In genomic region chr15:29044506-29044905, GRCh38 we compare ENCODE assay signal across 19 cellular contexts.
DNase-seq lines count a peak whose midpoint lies in the region; ATAC-seq and TF ChIP-seq lines count a peak whose summit lies in the region.
"Had no signal": no experiment of that assay in that cellular context is flagged by ENCODE, and none has a peak within 500 bp of the region (broad histone marks: within the 10 kb centered on the region; RNA-seq: fewer than 3 reads in every experiment).

No MANE protein-coding gene starts in this region.

- H3K4me3 ChIP-seq in IMR-90 (ENCODE audit: insufficient read depth, low read depth, low read length) (no peak overlapping the region), fibroblast of lung (replicated peaks in 1 of 4; ENCODE audit: control extremely low read depth in 1 of 4, insufficient read depth in 1 of 4, low read depth in 3 of 4, low read length in 4 of 4) (no peak overlapping the region), neuronal stem cell (ENCODE audit: low read length in 2 of 2) (no peak overlapping the region)
- H3K4me3 ChIP-seq: cardiac muscle cell, neural progenitor cell, uterus had no signal

- intact Hi-C loops in IMR-90 (cut with micrococcal nuclease) (no loop called here), sciatic nerve (cut with DNase I) (no loop called here)

- H3K4ac ChIP-seq in IMR-90 (ENCODE audit: low read depth, low read length) (0 out of 2 replicates have a peak overlapping the region, but pooled peaks have one; percentile 7), neuronal stem cell (ENCODE audit: low read length) (no peak overlapping the region)

- no peak overlapping the region for H2BK120ac ChIP-seq in IMR-90 (ENCODE audit: low read depth, low read length)
- H2BK120ac ChIP-seq in neuronal stem cell (ENCODE audit: low read depth, low read length): no peak overlapping the region

- no peak overlapping the region for H2AK9ac ChIP-seq in IMR-90 (replicated peaks; ENCODE audit: low read depth, low read length, poor library complexity)

- H2BK5ac ChIP-seq in IMR-90 (ENCODE audit: low read depth, low read length, poor library complexity, severe bottlenecking): peak overlapping the region; percentile 2
- H2BK5ac ChIP-seq in neuronal stem cell (ENCODE audit: low read length): no peak overlapping the region

- TF ChIP-seq CTCF in IMR-90 (conservative IDR thresholded peaks at IDR 0.05; ENCODE audit: low read depth, low read length): no peak
- TF ChIP-seq CTCF in fibroblast of lung (conservative IDR thresholded peaks at IDR 0.05 in 1 of 2, IDR thresholded peaks at IDR 0.05 in 1 of 2; ENCODE audit: low read depth in 1 of 2, low read length in 2 of 2): no peak

- no peak for TF ChIP-seq RAD21 in IMR-90 (IDR thresholded peaks at IDR 0.05; ENCODE audit: low read length)

- no peak overlapping the region for H2AK5ac ChIP-seq in IMR-90 (ENCODE audit: low read depth, low read length)
- no peak overlapping the region for H2AK5ac ChIP-seq in neuronal stem cell (ENCODE audit: low read depth, low read length)

- no peak for TF ChIP-seq POLR2A in IMR-90 (IDR thresholded peaks at IDR 0.05; ENCODE audit: low read depth, low read length)

- H3K27me3 ChIP-seq in IMR-90 (ENCODE audit: control insufficient read depth, insufficient read depth, low read length) (no peaks in the 10 kb centered on the region), fibroblast of lung (ENCODE audit: control insufficient read depth, insufficient read depth, low read length) (no peaks in the 10 kb centered on the region), neuronal stem cell (ENCODE audit: control insufficient read depth in 3 of 3, insufficient read depth in 3 of 3, low read depth in 1 of 3, low read length in 3 of 3) (no peaks in the 10 kb centered on the region)
- H3K27me3 ChIP-seq: cardiac muscle cell, neural progenitor cell, uterus had no signal

- H2AFZ ChIP-seq in IMR-90 (replicated peaks; ENCODE audit: low read length, poor library complexity) (no peak overlapping the region), fibroblast of lung (ENCODE audit: low read length) (no peak overlapping the region), neuronal stem cell (ENCODE audit: low read length) (no peak overlapping the region)
- H2AFZ ChIP-seq: neural progenitor cell had no signal

- H3K27ac ChIP-seq in IMR-90 (ENCODE audit: insufficient read depth, low read length): no peak overlapping the region
- H3K27ac ChIP-seq in fibroblast of lung (ENCODE audit: insufficient read depth, low read length): no peak overlapping the region
- no peak overlapping the region for H3K27ac ChIP-seq in neuronal stem cell (replicated peaks; ENCODE audit: low read length)
- H3K27ac ChIP-seq: cardiac muscle cell, neural progenitor cell, uterus had no signal

- in situ Hi-C loops in IMR-90 (cut with MboI; ENCODE audit: low sequenced_read_pairs): no loop called here

- H3K4me2 ChIP-seq in IMR-90 (ENCODE audit: low read depth, low read length) (peak overlapping the region; percentile 30; the same call in 1 of the 2 replicates), fibroblast of lung (ENCODE audit: extremely low read depth, insufficient read depth, low read length) (no peak overlapping the region), neuronal stem cell (ENCODE audit: insufficient read depth, low read length, poor library complexity, severe bottlenecking) (no peak overlapping the region)
- H3K4me2 ChIP-seq: neural progenitor cell had no signal

- H3K14ac ChIP-seq in IMR-90 (replicated peaks; ENCODE audit: low read depth, low read length): no peak overlapping the region
- H3K14ac ChIP-seq in neuronal stem cell (ENCODE audit: low read length): no peak overlapping the region

- H3K9me3 ChIP-seq in IMR-90 (ENCODE audit: control insufficient read depth, insufficient read depth, low read length): no peaks in the 10 kb centered on the region
- no peaks in the 10 kb centered on the region for H3K9me3 ChIP-seq in fibroblast of lung (ENCODE audit: control insufficient read depth, insufficient read depth, low read depth, low read length)
- no peaks in the 10 kb centered on the region for H3K9me3 ChIP-seq in neuronal stem cell (replicated peaks in 1 of 2; ENCODE audit: control insufficient read depth in 2 of 2, insufficient read depth in 1 of 2, low read depth in 1 of 2, low read length in 2 of 2)
- H3K9me3 ChIP-seq: uterus had no signal

- H2BK12ac ChIP-seq in neuronal stem cell (ENCODE audit: low read length): no peak overlapping the region

- H3K79me1 ChIP-seq in IMR-90 (ENCODE audit: low read depth in 1 of 2, low read length in 2 of 2): peaks cover 10 to 29% of the 10 kb centered on the region in 2 experiments
- no peaks in the 10 kb centered on the region for H3K79me1 ChIP-seq in neuronal stem cell (ENCODE audit: low read depth, low read length)

- H2BK20ac ChIP-seq in IMR-90 (ENCODE audit: low read depth, low read length): 0 out of 2 replicates have a peak overlapping the region, but pooled peaks have one; percentile 6

- H3K4me1 ChIP-seq in IMR-90 (ENCODE audit: control insufficient read depth, insufficient read depth, low read length) (peaks cover 15% of the 10 kb centered on the region; the same call in 1 of the 2 replicates), fibroblast of lung (ENCODE audit: control insufficient read depth, extremely low read depth, insufficient read depth, low read length) (no peaks in the 10 kb centered on the region), neuronal stem cell (ENCODE audit: control insufficient read depth in 2 of 2, insufficient read depth in 1 of 2, low read depth in 1 of 2, low read length in 2 of 2) (peaks cover 3 to 12% of the 10 kb centered on the region in 2 donors)
- H3K4me1 ChIP-seq: uterus had no signal

- CTCF ChIA-PET in IMR-90 (lab: Yijun Ruan, JAX): interaction anchor here (0.7 kb wide), 1 partner anchor 18 kb away, joined by 3 read pairs; no protein-coding TSS in a partner anchor

- H3K9ac ChIP-seq in IMR-90 (ENCODE audit: low read depth, low read length): no peak overlapping the region
- H3K9ac ChIP-seq in fibroblast of lung (ENCODE audit: insufficient read depth, low read length): no peak overlapping the region
- no peak overlapping the region for H3K9ac ChIP-seq in neuronal stem cell (ENCODE audit: low read depth, low read length, poor library complexity)
- H3K9ac ChIP-seq: neural progenitor cell had no signal

- POLR2A ChIA-PET in IMR-90 (lab: Charles Lee; ENCODE audit: unreplicated experiment): no interaction called here

- H3K56ac ChIP-seq in IMR-90 (ENCODE audit: extremely low read depth, insufficient read depth, low read length): no peak overlapping the region

- H2BK15ac ChIP-seq in IMR-90 (ENCODE audit: low read depth, low read length) (no peak overlapping the region), neuronal stem cell (ENCODE audit: low read length) (no peak overlapping the region)

- H4K20me1 ChIP-seq in IMR-90 (ENCODE audit: insufficient read depth, low read length): 0 out of 2 replicates have a peak, but pooled peaks cover 13% of the 10 kb centered on the region
- H4K20me1 ChIP-seq in fibroblast of lung (ENCODE audit: control insufficient read depth, extremely low read depth, insufficient read depth, low read length): no peaks in the 10 kb centered on the region

- peaks cover 12% of the 10 kb centered on the region for H3K9me1 ChIP-seq in IMR-90 (ENCODE audit: insufficient read depth, low read length)

- ATAC-seq in IMR-90 (ENCODE audit: low read depth) (peak; percentile 27), sciatic nerve (no peak), HG03439 (IDR thresholded peaks at IDR 0.05; ENCODE audit: unreplicated experiment) (no peak), GM19324 (IDR thresholded peaks at IDR 0.05; ENCODE audit: low FRiP score, unreplicated experiment) (no peak)
- ATAC-seq: activated naive CD4-positive, alpha-beta T cell treated with anti-CD3 and anti-CD28 coated beads, Interleukin-2, amount 50 U/mL, for 72 hours; T-cell had no signal

- no peak overlapping the region for H4K5ac ChIP-seq in IMR-90 (ENCODE audit: low read depth, low read length)

- no peak overlapping the region for H3K23ac ChIP-seq in IMR-90 (ENCODE audit: low read depth, low read length)
- no peak overlapping the region for H3K23ac ChIP-seq in neuronal stem cell (ENCODE audit: low read depth, low read length, poor library complexity)

- no peaks in the 10 kb centered on the region for H3K79me2 ChIP-seq in fibroblast of lung (ENCODE audit: control insufficient read depth, insufficient read depth, low read length)

- no peak overlapping the region; the same call in 1 of the 2 replicates for H3K18ac ChIP-seq in IMR-90 (ENCODE audit: low read depth, low read length)
- no peak overlapping the region for H3K18ac ChIP-seq in neuronal stem cell (ENCODE audit: low read length)

- DNase-seq in IMR-90 (peak; percentile 51), fibroblast of lung (ENCODE audit: low read depth in 2 of 2) (peak; percentile 23 to 81), sciatic nerve (ENCODE audit: low spot score) (peak; percentile 28), neuronal stem cell (ENCODE audit: low spot score) (no peak), COLO829 (ENCODE audit: low spot score) (no peak)
- DNase-seq in activated CD8-positive, alpha-beta memory T cell treated with anti-CD3 and anti-CD28 coated beads, Interleukin-2, amount 50 U/mL, for 48 hours: peak; percentile 6
- DNase-seq: activated T-cell treated with anti-CD3 and anti-CD28 coated beads, Interleukin-2, amount 50 U/mL, for 1 hour; H9; mesendoderm; MV-4-11; NCI-H1930; NCI-H446 treated with DMSO at 0.1 percent for 48 hours; T-cell; uterus had no signal

- H3K36me3 ChIP-seq in IMR-90 (ENCODE audit: control insufficient read depth, insufficient read depth, low read length): no peaks in the 10 kb centered on the region
- no peaks in the 10 kb centered on the region for H3K36me3 ChIP-seq in fibroblast of lung (ENCODE audit: control insufficient read depth, insufficient read depth, low read length)
- no peaks in the 10 kb centered on the region for H3K36me3 ChIP-seq in neuronal stem cell (replicated peaks in 1 of 2; ENCODE audit: control insufficient read depth in 2 of 2, insufficient read depth in 2 of 2, low read length in 2 of 2)
- H3K36me3 ChIP-seq: cardiac muscle cell, neural progenitor cell, uterus had no signal

- BruUV-seq in IMR-90 (replicated peaks; lab: Mats Ljungman, UMichigan): no TSS peak

- WGBS in IMR-90 (ENCODE audit: extremely low coverage in 2 of 2, insufficient read length in 1 of 2), 2 experiments: no CpG with 5 or more reads among the region's 1 CpG
- no CpG with 5 or more reads among the region's 1 CpG for WGBS in neuronal stem cell (ENCODE audit: extremely low coverage in 2 of 2, insufficient read length in 2 of 2, insufficient replicate concordance in 1 of 2), 2 donors

- H4K8ac ChIP-seq in IMR-90 (ENCODE audit: low read depth in 2 of 2, low read length in 2 of 2): no peak overlapping the region
- no peak overlapping the region for H4K8ac ChIP-seq in neuronal stem cell (ENCODE audit: low read depth, low read length)

- H4K91ac ChIP-seq in IMR-90 (ENCODE audit: insufficient read depth, low read depth, low read length): no peak overlapping the region; the same call in 1 of the 2 replicates
- no peak overlapping the region for H4K91ac ChIP-seq in neuronal stem cell (ENCODE audit: low read depth, low read length, poor library complexity)

- dilution Hi-C loops in IMR-90 (cut with HindIII; ENCODE audit: low sequenced_read_pairs, unreplicated experiment): no loop called here

TF ChIP-seq in IMR-90, 13 proteins besides CTCF, POLR2A, EP300 and RAD21 (continues in another document):
- no peak for TF ChIP-seq MAZ (IDR thresholded peaks at IDR 0.05; ENCODE audit: borderline replicate concordance, low read depth, low read length)

Comparison
In these comparisons a context has a peak if more than half of its experiments do, and no peak if none do; other contexts are left out.
1. DNase-seq: peak in IMR-90 (single experiment), activated CD8-positive, alpha-beta memory T cell treated with anti-CD3 and anti-CD28 coated beads, Interleukin-2, amount 50 U/mL, for 48 hours (single experiment), fibroblast of lung (2 of 2) and sciatic nerve (single experiment); none in neuronal stem cell (single experiment) and COLO829 (single experiment).